Comparison of ENCODE assay signal across 8 cellular contexts in the genomic region with DNA sequence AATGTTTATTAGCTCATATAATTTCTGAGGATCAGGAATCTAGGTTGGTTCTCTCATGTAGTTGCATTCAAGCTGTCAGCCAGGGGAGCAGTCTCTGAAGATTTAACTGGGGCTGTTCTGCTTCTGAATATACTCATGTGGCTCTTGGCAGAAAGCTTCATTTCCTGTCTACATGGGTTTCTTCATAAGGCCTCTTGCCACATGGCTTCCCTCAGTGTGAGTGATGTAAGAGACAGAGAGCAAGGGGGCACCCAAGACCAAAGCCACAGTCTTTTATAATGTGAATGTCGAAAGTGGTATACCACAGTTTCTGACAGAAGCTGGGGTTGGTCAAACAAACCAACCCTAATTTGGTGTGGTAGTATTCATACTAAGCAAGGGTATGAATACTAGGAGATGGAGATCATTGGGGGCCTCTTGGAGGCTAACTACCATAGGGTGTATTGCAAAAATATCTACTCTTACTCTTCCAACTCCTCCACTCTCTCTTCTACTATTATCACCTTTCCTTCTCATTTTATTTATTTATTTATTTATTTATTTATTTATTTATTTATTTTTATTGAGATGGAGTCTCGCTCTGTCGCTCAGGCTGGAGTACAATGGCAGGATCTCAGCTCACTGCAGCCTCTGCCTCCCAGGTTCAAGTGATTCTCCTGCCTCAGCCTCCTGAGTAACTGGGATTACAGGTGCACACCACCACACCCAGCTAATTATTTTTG.
DNase-seq lines count a peak whose midpoint lies in the region; ATAC-seq, FAIRE-seq and TF ChIP-seq lines count a peak whose summit lies in the region.

No MANE protein-coding gene starts in this region.

- intact Hi-C loops in activated T-helper 1 cell treated with anti-CD3 and anti-CD28 coated beads, Interleukin-12 subunit alpha, Interleukin-12 subunit beta, Interleukin-2, Interleukin-4 antibody, amounts not matched to agents 30 ng/mL and 10 ng/mL and 1 ng/mL, durations not matched to agents 14 hours and 24 hours and 36 hours (cut with micrococcal nuclease) = loop anchor here (5.0 kb wide), 1 partner anchor 101 kb away; no protein-coding TSS in a partner anchor

- no peak for FAIRE-seq in RCC 7860 (lab: Jason Lieb, UNC)

- H3K9me3 Mint-ChIP-seq in activated T-helper 1 cell treated with anti-CD3 and anti-CD28 coated beads, Interleukin-12 subunit alpha, Interleukin-12 subunit beta, Interleukin-2, Interleukin-4 antibody, amounts not matched to agents 30 ng/mL and 10 ng/mL and 1 ng/mL, durations not matched to agents 14 hours and 24 hours and 36 hours = peaks cover 21% of the 10 kb centered on the region

- H3K4me3 ChIP-seq in fibroblast of pulmonary artery (replicated peaks; ENCODE audit: low read depth, low read length) = no peak overlapping the region

- no peak for TF ChIP-seq CTCF in fibroblast of pulmonary artery (IDR thresholded peaks at IDR 0.05; ENCODE audit: low read length, missing control alignments)

- peak; percentile 7 for DNase-seq in EH (ENCODE audit: low read depth)
- DNase-seq in fibroblast of pulmonary artery (ENCODE audit: low read depth) = peak; percentile 51
- DNase-seq in activated T-helper 1 cell treated with anti-CD3 and anti-CD28 coated beads, Interleukin-12 subunit alpha, Interleukin-12 subunit beta, Interleukin-2, Interleukin-4 antibody, amounts not matched to agents 30 ng/mL and 10 ng/mL and 1 ng/mL, durations not matched to agents 14 hours and 24 hours and 36 hours (ENCODE audit: low spot score) = no peak
- DNase-seq in NCI-H1048 (lab: John Stamatoyannopoulos, UW) = no peak
- DNase-seq in dedifferentiated amniotic fluid mesenchymal stem cell (ENCODE audit: extremely low spot score) = no peak
- DNase-seq in RCC 7860 (ENCODE audit: low spot score) = no peak

- no peak overlapping the region for H3K27ac Mint-ChIP-seq in activated T-helper 1 cell treated with anti-CD3 and anti-CD28 coated beads, Interleukin-12 subunit alpha, Interleukin-12 subunit beta, Interleukin-2, Interleukin-4 antibody, amounts not matched to agents 30 ng/mL and 10 ng/mL and 1 ng/mL, durations not matched to agents 14 hours and 24 hours and 36 hours

- H3K36me3 Mint-ChIP-seq in activated T-helper 1 cell treated with anti-CD3 and anti-CD28 coated beads, Interleukin-12 subunit alpha, Interleukin-12 subunit beta, Interleukin-2, Interleukin-4 antibody, amounts not matched to agents 30 ng/mL and 10 ng/mL and 1 ng/mL, durations not matched to agents 14 hours and 24 hours and 36 hours (ENCODE audit: low read depth) = no peaks in the 10 kb centered on the region

- ATAC-seq in GM21367 (IDR thresholded peaks at IDR 0.05; ENCODE audit: unreplicated experiment) (peak; percentile 73), HG03571 (IDR thresholded peaks at IDR 0.05; ENCODE audit: unreplicated experiment) (peak; percentile 90)

- H3K27me3 Mint-ChIP-seq in activated T-helper 1 cell treated with anti-CD3 and anti-CD28 coated beads, Interleukin-12 subunit alpha, Interleukin-12 subunit beta, Interleukin-2, Interleukin-4 antibody, amounts not matched to agents 30 ng/mL and 10 ng/mL and 1 ng/mL, durations not matched to agents 14 hours and 24 hours and 36 hours (ENCODE audit: insufficient read depth) = no peaks in the 10 kb centered on the region

- peaks cover 14% of the 10 kb centered on the region for H3K4me1 Mint-ChIP-seq in activated T-helper 1 cell treated with anti-CD3 and anti-CD28 coated beads, Interleukin-12 subunit alpha, Interleukin-12 subunit beta, Interleukin-2, Interleukin-4 antibody, amounts not matched to agents 30 ng/mL and 10 ng/mL and 1 ng/mL, durations not matched to agents 14 hours and 24 hours and 36 hours (ENCODE audit: low read depth)

- no peak overlapping the region for H3K4me3 Mint-ChIP-seq in activated T-helper 1 cell treated with anti-CD3 and anti-CD28 coated beads, Interleukin-12 subunit alpha, Interleukin-12 subunit beta, Interleukin-2, Interleukin-4 antibody, amounts not matched to agents 30 ng/mL and 10 ng/mL and 1 ng/mL, durations not matched to agents 14 hours and 24 hours and 36 hours

Comparison
In these comparisons a context has a peak if more than half of its experiments do, and no peak if none do; other contexts are left out.
1. DNase-seq: peak in EH (single experiment) and fibroblast of pulmonary artery (single experiment); none in activated T-helper 1 cell treated with anti-CD3 and anti-CD28 coated beads, Interleukin-12 subunit alpha, Interleukin-12 subunit beta, Interleukin-2, Interleukin-4 antibody, amounts not matched to agents 30 ng/mL and 10 ng/mL and 1 ng/mL, durations not matched to agents 14 hours and 24 hours and 36 hours (single experiment), NCI-H1048 (single experiment), dedifferentiated amniotic fluid mesenchymal stem cell (single experiment) and RCC 7860 (single experiment).